In genomic region chr6:154276810-154277577, GRCh38 we compare ENCODE assay signal across 8 cellular contexts.
A peak's percentile ranks its signal among the peaks of the same experiment; 100 is the strongest.
DNase-seq lines count a peak whose midpoint lies in the region; ATAC-seq and TF ChIP-seq lines count a peak whose summit lies in the region.

No MANE protein-coding gene starts in this region.

- CTCF ChIA-PET in OCI-LY7 (lab: Charles Lee; ENCODE audit: unreplicated experiment) = interaction anchor here (0.6 kb wide), 1 partner anchor 245 kb away, joined by 3 read pairs; no protein-coding TSS in a partner anchor
- CTCF ChIA-PET in WTC11 (lab: Charles Lee) = interaction anchor here (0.6 to 2.0 kb wide), 6 partner anchors 9 to 231 kb away, joined by 3 to 6 read pairs (median 3); no protein-coding TSS in a partner anchor

- peaks cover 6% of the 10 kb centered on the region for H3K4me1 Mint-ChIP-seq in WTC11

- H3K36me3 ChIP-seq in OCI-LY7 (ENCODE audit: insufficient read depth, low read length) (no peaks in the 10 kb centered on the region), mucosa of stomach (ENCODE audit: control insufficient read depth, insufficient read depth, low read length) (no peaks in the 10 kb centered on the region)

- H3K79me2 ChIP-seq in OCI-LY7 (ENCODE audit: insufficient read depth, low read depth, low read length) = no peaks in the 10 kb centered on the region

- H3K9me2 ChIP-seq in OCI-LY7 (ENCODE audit: insufficient read depth, low read length) = no peaks in the 10 kb centered on the region

- ATAC-seq in GM19351 (IDR thresholded peaks at IDR 0.05; ENCODE audit: unreplicated experiment) (peak; percentile 72), HG03571 (IDR thresholded peaks at IDR 0.05; ENCODE audit: unreplicated experiment) (peak; percentile 81), WTC11 (no peak)

- H4K20me1 ChIP-seq in OCI-LY7 (ENCODE audit: insufficient read depth, low read length) = no peaks in the 10 kb centered on the region

- H3K4me3 ChIP-seq in OCI-LY7 (ENCODE audit: low read depth, low read length, poor library complexity, severe bottlenecking) (no peak overlapping the region), mucosa of stomach (ENCODE audit: low read length) (no peak overlapping the region)

- H3K27me3 ChIP-seq in mucosa of stomach (ENCODE audit: control insufficient read depth, insufficient read depth, low read length) = no peaks in the 10 kb centered on the region

- DNase-seq in DMS114 treated with DMSO at 0.1 percent for 48 hours (lab: John Stamatoyannopoulos, UW; ENCODE audit: unreplicated experiment) (peak; percentile 47), OCI-LY7 (ENCODE audit: low spot score) (peak; percentile 43), cerebellum (ENCODE audit: low spot score) (peak; percentile 66), WTC11 (ENCODE audit: low spot score) (no peak), iPS-NIHi7 (ENCODE audit: extremely low spot score) (no peak)

- TF ChIP-seq CTCF in OCI-LY7 (conservative IDR thresholded peaks at IDR 0.05; ENCODE audit: low read length) = peak; percentile 82
- no peak for TF ChIP-seq CTCF in WTC11 (IDR thresholded peaks at IDR 0.05)

- H3K36me3 Mint-ChIP-seq in WTC11 = no peaks in the 10 kb centered on the region; the same call in 1 of the 2 replicates

- intact Hi-C loops in OCI-LY7 (cut with micrococcal nuclease; ENCODE audit: unreplicated experiment) = loop anchor here (1.0 kb wide), 1 partner anchor 123 kb away; no protein-coding TSS in a partner anchor

- BruUV-seq in OCI-LY7 (replicated peaks; lab: Mats Ljungman, UMichigan) = no TSS peak

- H3K27me3 Mint-ChIP-seq in WTC11 (ENCODE audit: low read depth) = no peaks in the 10 kb centered on the region

- no peak overlapping the region for H3K27ac Mint-ChIP-seq in WTC11

- H3K4me2 ChIP-seq in OCI-LY7 (ENCODE audit: low read length) = no peak overlapping the region

- H3K9me3 ChIP-seq in OCI-LY7 (ENCODE audit: low read length) (no peaks in the 10 kb centered on the region), mucosa of stomach (ENCODE audit: control insufficient read depth, low read length) (no peaks in the 10 kb centered on the region)

- POLR2A ChIA-PET in OCI-LY7 (lab: Charles Lee) = interaction anchor here (0.7 kb wide), 2 partner anchors 8 to 275 kb away, joined by 4 read pairs; no protein-coding TSS in a partner anchor
- POLR2A ChIA-PET in WTC11 (lab: Charles Lee) = interaction anchor here (0.6 to 0.7 kb wide), 2 partner anchors 12 to 183 kb away, joined by 3 to 4 read pairs; no protein-coding TSS in a partner anchor

- H3K4me3 Mint-ChIP-seq in WTC11 = no peak overlapping the region

- no peaks in the 10 kb centered on the region for H3K4me1 ChIP-seq in OCI-LY7 (ENCODE audit: insufficient read depth, low read length, poor library complexity, severe bottlenecking)
- H3K4me1 ChIP-seq in mucosa of stomach (ENCODE audit: control insufficient read depth, insufficient read depth, low read length) = no peaks in the 10 kb centered on the region

- peaks cover 5% of the 10 kb centered on the region for H3K9me3 Mint-ChIP-seq in WTC11

- peak overlapping the region; percentile 17 for H3K9ac ChIP-seq in mucosa of stomach (ENCODE audit: low read length)

- H2AFZ ChIP-seq in OCI-LY7 (ENCODE audit: low read length) = no peak overlapping the region

- no peak overlapping the region for H3K27ac ChIP-seq in OCI-LY7 (ENCODE audit: low read depth, low read length, poor library complexity, severe bottlenecking)

TF ChIP-seq in WTC11, 78 proteins besides CTCF, POLR2A, EP300 and RAD21:
- TF ChIP-seq MXD4 (CRISPR knock-in tag; IDR thresholded peaks at IDR 0.05; ENCODE audit: borderline replicate concordance) = no peak
- no peak for TF ChIP-seq KAT7 (CRISPR knock-in tag; IDR thresholded peaks at IDR 0.05; ENCODE audit: borderline replicate concordance)
- no peak for TF ChIP-seq E2F5 (CRISPR knock-in tag; IDR thresholded peaks at IDR 0.05)
- no peak for TF ChIP-seq NR3C1 (CRISPR knock-in tag; conservative IDR thresholded peaks at IDR 0.05; ENCODE audit: low read depth)
- TF ChIP-seq FOXK1 (CRISPR knock-in tag; IDR thresholded peaks at IDR 0.05) = no peak
- no peak for TF ChIP-seq NFATC4 (CRISPR knock-in tag; IDR thresholded peaks at IDR 0.05)
- no peak for TF ChIP-seq JUN (CRISPR knock-in tag; IDR thresholded peaks at IDR 0.05)
- TF ChIP-seq TP53 (CRISPR knock-in tag; IDR thresholded peaks at IDR 0.05) = no peak
- no peak for TF ChIP-seq SMAD4 (CRISPR knock-in tag; IDR thresholded peaks at IDR 0.05)
- no peak for TF ChIP-seq IRF1 (CRISPR knock-in tag; IDR thresholded peaks at IDR 0.05)
- TF ChIP-seq ZNF671 (CRISPR knock-in tag; IDR thresholded peaks at IDR 0.05) = no peak
- no peak for TF ChIP-seq IRF2 (CRISPR knock-in tag; IDR thresholded peaks at IDR 0.05; ENCODE audit: borderline replicate concordance, low read depth)
- no peak for TF ChIP-seq CBFB (CRISPR knock-in tag; IDR thresholded peaks at IDR 0.05; ENCODE audit: low read depth)
- TF ChIP-seq E2F1 (CRISPR knock-in tag; IDR thresholded peaks at IDR 0.05) = no peak
- TF ChIP-seq MLX (CRISPR knock-in tag; IDR thresholded peaks at IDR 0.05) = no peak
- no peak for TF ChIP-seq ATF3 (CRISPR knock-in tag; conservative IDR thresholded peaks at IDR 0.05)
- TF ChIP-seq HMGA2 (CRISPR knock-in tag; IDR thresholded peaks at IDR 0.05) = no peak
- TF ChIP-seq JAZF1 (CRISPR knock-in tag; IDR thresholded peaks at IDR 0.05) = no peak
- TF ChIP-seq CDX4 (CRISPR knock-in tag; IDR thresholded peaks at IDR 0.05; ENCODE audit: borderline replicate concordance) = no peak

Comparison
In these comparisons a context has a peak if more than half of its experiments do, and no peak if none do; other contexts are left out.
1. DNase-seq: peak in DMS114 treated with DMSO at 0.1 percent for 48 hours (single experiment), OCI-LY7 (single experiment) and cerebellum (single experiment); none in WTC11 (single experiment) and iPS-NIHi7 (single experiment).